ENCODE assay signal across 32 cellular contexts in genomic region chr11:2564588-2565440, GRCh38.
A peak's percentile ranks its signal among the peaks of the same experiment; 100 is the strongest.
DNase-seq lines count a peak whose midpoint lies in the region; ATAC-seq and TF ChIP-seq lines count a peak whose summit lies in the region.
"Had no signal": no experiment of that assay in that cellular context is flagged by ENCODE, and none has a peak within 500 bp of the region (broad histone marks: within the 10 kb centered on the region; RNA-seq: fewer than 3 reads in every experiment).

No MANE protein-coding gene starts in this region.

- H3K36me3 ChIP-seq in right atrium auricular region (no peaks in the 10 kb centered on the region), aorta (ENCODE audit: control insufficient read depth in 1 of 2, insufficient read depth in 2 of 2, low read length in 1 of 2) (no peaks in the 10 kb centered on the region)
- H3K36me3 ChIP-seq: left lung, SJCRH30, vagina had no signal

- H3K4me1 Mint-ChIP-seq in nephron: peaks cover 19% of the 10 kb centered on the region
- H3K4me1 Mint-ChIP-seq: GM23338 had no signal

- no peak overlapping the region for H3K4me3 Mint-ChIP-seq in nephron
- H3K4me3 Mint-ChIP-seq: activated naive CD4-positive, alpha-beta T cell treated with anti-CD3 and anti-CD28 coated beads, Interleukin-2, amount 50 U/mL, for 24 hours; CD8-positive, alpha-beta memory T cell; GM23338; HFFc6; immature natural killer cell; mesothelial cell of epicardium; naive thymus-derived CD4-positive, alpha-beta T cell; T-cell had no signal

- H3K27ac ChIP-seq in right atrium auricular region (no peak overlapping the region), aorta (ENCODE audit: low read depth in 1 of 2, low read length in 2 of 2) (no peak overlapping the region)
- H3K27ac ChIP-seq: left lung, parathyroid adenoma, SJCRH30, testis, vagina had no signal

- 82 to 84% methylated on average over 16 of the region's 16 CpGs for WGBS in aorta, 2 donors

- no peak overlapping the region for H3K4me3 ChIP-seq in right atrium auricular region
- no peak overlapping the region for H3K4me3 ChIP-seq in aorta (ENCODE audit: low read length in 2 of 2)
- H3K4me3 ChIP-seq: GM23338, left lung, SJCRH30, testis, vagina had no signal

- H3K27ac Mint-ChIP-seq in nephron: peak overlapping the region; percentile 2 to 65 (median 18)
- H3K27ac Mint-ChIP-seq: activated naive CD4-positive, alpha-beta T cell treated with anti-CD3 and anti-CD28 coated beads, Interleukin-2, amount 50 U/mL, for 24 hours; GM23338; HFFc6; immature natural killer cell; mesothelial cell of epicardium; T-cell had no signal

- intact Hi-C loops in Right ventricle myocardium inferior (cut with DNase I): no loop called here
- intact Hi-C loops in cardiac septum (cut with DNase I): no loop called here
- intact Hi-C loops in aorta (cut with DNase I): no loop called here

- DNase-seq in Right ventricle myocardium inferior (ENCODE audit: missing footprints): peak; percentile 56
- DNase-seq in right atrium auricular region (ENCODE audit: low spot score): no peak
- DNase-seq in cardiac septum (ENCODE audit: low spot score): peak; percentile 64
- DNase-seq in aorta: peak; percentile 24 to 47
- no peak for DNase-seq in NCI-H2029 (lab: John Stamatoyannopoulos, UW)
- no peak for DNase-seq in cerebellar nuclear complex (lab: John Stamatoyannopoulos, UW)
- no peak for DNase-seq in AML-193 (lab: John Stamatoyannopoulos, UW)
- DNase-seq: activated CD4-positive, alpha-beta T cell treated with anti-CD3 and anti-CD28 coated beads, Interleukin-2, amount 50 U/mL, for 48 hours; activated CD8-positive, alpha-beta memory T cell treated with anti-CD3 and anti-CD28 coated beads, Interleukin-2, amount 50 U/mL, for 48 hours; anterior cingulate cortex; central memory CD4-positive, alpha-beta T cell; HFFc6; hippocampal formation; immature natural killer cell; naive thymus-derived CD4-positive, alpha-beta T cell; NCI-H1092; NCI-H187 treated with DMSO at 0.1 percent for 48 hours; NCI-H524 treated with DMSO at 0.1 percent for 48 hours; NK-92 treated with Interleukin-12 subunit alpha and Interleukin-12 subunit beta, amount 100 ng/mL, for 24 hours; SJCRH30; stimulated activated naive CD8-positive, alpha-beta T cell treated with anti-CD3 and anti-CD28 coated beads, Interleukin-15, Interleukin-2, amounts not matched to agents 100 U/mL and 50 U/mL, for 24 hours; testis had no signal

- H3K4me1 ChIP-seq in right atrium auricular region (peaks cover 0 to 9% of the 10 kb centered on the region in 2 donors), aorta (ENCODE audit: control insufficient read depth in 1 of 2, insufficient read depth in 2 of 2, low read length in 2 of 2) (no peaks in the 10 kb centered on the region)
- H3K4me1 ChIP-seq: left lung, parathyroid adenoma, vagina had no signal

- no peaks in the 10 kb centered on the region for H3K36me3 Mint-ChIP-seq in nephron (ENCODE audit: low read depth)
- H3K36me3 Mint-ChIP-seq: activated naive CD4-positive, alpha-beta T cell treated with anti-CD3 and anti-CD28 coated beads, Interleukin-2, amount 50 U/mL, for 24 hours; CD8-positive, alpha-beta memory T cell; immature natural killer cell; mesothelial cell of epicardium; T-cell had no signal

- H3K27me3 Mint-ChIP-seq in nephron (ENCODE audit: low read depth): no peaks in the 10 kb centered on the region
- H3K27me3 Mint-ChIP-seq: activated naive CD4-positive, alpha-beta T cell treated with anti-CD3 and anti-CD28 coated beads, Interleukin-2, amount 50 U/mL, for 24 hours; CD8-positive, alpha-beta memory T cell; naive thymus-derived CD4-positive, alpha-beta T cell; T-cell had no signal

- H3K9me3 Mint-ChIP-seq in nephron: no peaks in the 10 kb centered on the region
- H3K9me3 Mint-ChIP-seq: activated naive CD4-positive, alpha-beta T cell treated with anti-CD3 and anti-CD28 coated beads, Interleukin-2, amount 50 U/mL, for 24 hours; CD8-positive, alpha-beta memory T cell; GM23338; HFFc6; immature natural killer cell; mesothelial cell of epicardium; naive thymus-derived CD4-positive, alpha-beta T cell; T-cell had no signal

- TF ChIP-seq CTCF in right atrium auricular region (IDR thresholded peaks at IDR 0.05): no peak
- TF ChIP-seq CTCF in nephron (IDR thresholded peaks at IDR 0.05; ENCODE audit: unreplicated experiment in 3 of 3): no peak

- no peaks in the 10 kb centered on the region for H3K27me3 ChIP-seq in right atrium auricular region
- no peaks in the 10 kb centered on the region for H3K27me3 ChIP-seq in aorta (ENCODE audit: control insufficient read depth in 1 of 2, insufficient read depth in 2 of 2, low read length in 1 of 2)
- H3K27me3 ChIP-seq: left lung, SJCRH30, testis, vagina had no signal

- ATAC-seq in Right ventricle myocardium inferior: no peak
- ATAC-seq in aorta (ENCODE audit: low FRiP score): no peak
- ATAC-seq: activated CD4-positive, CD25-positive, alpha-beta regulatory T cell treated with anti-CD3 and anti-CD28 coated beads, Interleukin-2, amount 50 U/mL, for 24 hours; GM23338; left lung; naive thymus-derived CD4-positive, alpha-beta T cell; stimulated activated naive CD8-positive, alpha-beta T cell treated with anti-CD3 and anti-CD28 coated beads, Interleukin-15, Interleukin-2, amounts not matched to agents 100 U/mL and 50 U/mL, for 24 hours; T-cell had no signal

- no peaks in the 10 kb centered on the region for H3K9me3 ChIP-seq in right atrium auricular region
- H3K9me3 ChIP-seq in aorta (ENCODE audit: control insufficient read depth, low read length): no peaks in the 10 kb centered on the region
- H3K9me3 ChIP-seq: left lung, SJCRH30, testis, vagina had no signal

Comparison
In these comparisons a context has a peak if more than half of its experiments do, and no peak if none do; other contexts are left out.
1. DNase-seq: peak in Right ventricle myocardium inferior (single experiment), cardiac septum (single experiment) and aorta (2 of 2); none in right atrium auricular region (single experiment), NCI-H2029 (single experiment), cerebellar nuclear complex (0 of 2) and AML-193 (0 of 2).